Comparison of ENCODE assay signal across 33 cellular contexts in the genomic region with DNA sequence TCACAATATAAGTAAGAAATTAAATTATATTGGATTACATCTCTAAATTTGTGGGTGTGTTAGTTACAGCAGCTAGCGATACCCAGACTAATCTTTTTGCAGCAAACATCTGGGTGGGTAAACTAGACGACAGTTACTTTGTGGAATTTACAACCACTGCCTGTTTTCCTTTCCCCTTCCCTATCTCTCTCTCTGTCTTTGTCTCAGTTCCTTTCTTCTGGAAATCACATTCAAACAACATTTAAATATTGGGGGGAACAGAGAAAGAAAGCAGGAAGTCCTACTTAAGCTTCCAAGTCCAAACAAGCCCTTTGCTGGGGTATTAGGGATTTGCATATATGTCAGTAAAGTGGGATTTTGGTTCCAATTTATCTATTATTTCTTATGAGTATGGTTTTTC.
"Had no signal": no experiment of that assay in that cellular context is flagged by ENCODE, and none has a peak within 500 bp of the region (broad histone marks: within the 10 kb centered on the region; RNA-seq: fewer than 3 reads in every experiment).

No MANE protein-coding gene starts in this region.

- H3K27me3 Mint-ChIP-seq: activated naive CD4-positive, alpha-beta T cell treated with anti-CD3 and anti-CD28 coated beads, Interleukin-2, amount 10 ng/mL, durations not matched to agents 7 days and 5 days had no signal

- H3K4me1 Mint-ChIP-seq: activated B cell treated with CpG ODN at 0.5 μM for 24 hours; activated naive CD4-positive, alpha-beta T cell treated with anti-CD3 and anti-CD28 coated beads, Interleukin-2, amount 10 ng/mL, durations not matched to agents 7 days and 5 days; activated naive CD8-positive, alpha-beta T cell treated with anti-CD3 and anti-CD28 coated beads, Interleukin-2, amount 50 U/mL, for 24 hours had no signal

- H3K27me3 ChIP-seq: Peyer's patch had no signal

- H3K9me2 ChIP-seq: SK-N-SH had no signal

- H3K4me2 ChIP-seq: SK-N-SH had no signal

- DNase-seq: activated B cell treated with CpG ODN at 0.5 μM for 24 hours; activated CD4-positive, alpha-beta memory T cell treated with anti-CD3 and anti-CD28 coated beads for 36 hours; activated CD4-positive, alpha-beta T cell treated with anti-CD3 and anti-CD28 coated beads for 4 hours; activated CD4-positive, alpha-beta T cell treated with anti-CD3 and anti-CD28 coated beads, Interleukin-2, amount 50 U/mL, for 1 hour; activated CD4-positive, CD25-positive, alpha-beta regulatory T cell treated with anti-CD3 and anti-CD28 coated beads, Interleukin-2, amount 50 U/mL, for 72 hours; activated CD8-positive, alpha-beta memory T cell treated with anti-CD3 and anti-CD28 coated beads, Interleukin-2, amount 50 U/mL, for 4 hours; activated effector memory CD4-positive, alpha-beta T cell treated with Interleukin-2 at 50 U/mL for 16 hours; activated naive CD4-positive, alpha-beta T cell treated with anti-CD3 and anti-CD28 coated beads, Interleukin-2, amount 10 ng/mL, durations not matched to agents 7 days and 5 days; activated naive CD8-positive, alpha-beta T cell treated with anti-CD3 and anti-CD28 coated beads, Interleukin-2, amount 50 U/mL, for 24 hours; activated T-cell treated with anti-CD3 and anti-CD28 coated beads for 4 hours; activated T-cell treated with anti-CD3 and anti-CD28 coated beads, Interleukin-2, amount 50 U/mL, for 4 hours; anterior cingulate cortex; brain microvascular endothelial cell; central memory CD4-positive, alpha-beta T cell; Karpas-422; NCI-H1417 treated with DMSO at 0.1 percent for 48 hours; NCI-H187 treated with DMSO at 0.1 percent for 48 hours; NCI-H2081; NCI-H2227 treated with DMSO at 0.1 percent for 48 hours; NCI-H446; NCI-H526 treated with DMSO at 0.1 percent for 48 hours; NCI-H774; PC-3; RPMI8226; SHP77 treated with DMSO at 0.1 percent for 48 hours; SK-N-SH had no signal

- H3K36me3 ChIP-seq: brain microvascular endothelial cell, Peyer's patch, SJSA1 had no signal

- H3K27ac Mint-ChIP-seq: activated B cell treated with CpG ODN at 0.5 μM for 24 hours; activated CD4-positive, alpha-beta memory T cell treated with anti-CD3 and anti-CD28 coated beads for 36 hours; activated naive CD4-positive, alpha-beta T cell treated with anti-CD3 and anti-CD28 coated beads, Interleukin-2, amount 10 ng/mL, durations not matched to agents 7 days and 5 days; activated naive CD8-positive, alpha-beta T cell; activated naive CD8-positive, alpha-beta T cell treated with anti-CD3 and anti-CD28 coated beads, Interleukin-2, amount 50 U/mL, for 24 hours; activated T-helper 1 cell treated with anti-CD3 and anti-CD28 coated beads, Interleukin-12 subunit alpha, Interleukin-12 subunit beta, Interleukin-2, Interleukin-4 antibody, amounts not matched to agents 30 ng/mL and 10 ng/mL and 1 ng/mL, durations not matched to agents 14 hours and 24 hours and 36 hours; T-helper 1 cell treated with Interleukin-12 subunit alpha and Interleukin-12 subunit beta and Interleukin-4 antibody, amounts not matched to agents 30 μg/mL and 1 μg/mL, for 36 hours; T-helper 2 cell treated with Interferon-gamma antibody and Interleukin-4, amounts not matched to agents 5 μg/mL and 100 μg/mL, for 36 hours had no signal

- H3K36me3 Mint-ChIP-seq: activated CD4-positive, alpha-beta memory T cell treated with anti-CD3 and anti-CD28 coated beads for 36 hours; activated naive CD4-positive, alpha-beta T cell treated with anti-CD3 and anti-CD28 coated beads, Interleukin-2, amount 10 ng/mL, durations not matched to agents 7 days and 5 days; activated naive CD8-positive, alpha-beta T cell had no signal

- ATAC-seq: activated naive CD8-positive, alpha-beta T cell treated with anti-CD3 and anti-CD28 coated beads, Interleukin-2, amount 50 U/mL, for 24 hours; activated T-cell treated with anti-CD3 and anti-CD28 coated beads, Interleukin-2, amount 50 U/mL, for 4 hours; PC-3 had no signal

- H3K9me3 ChIP-seq: Peyer's patch, SJSA1, SK-N-SH had no signal

- H3K9ac ChIP-seq: SK-N-SH had no signal

- FAIRE-seq: TTC549 had no signal

- H3K27ac ChIP-seq: brain microvascular endothelial cell, SJSA1 had no signal

- H3K4me3 ChIP-seq: SJSA1 had no signal

- H3K9me3 Mint-ChIP-seq: activated naive CD4-positive, alpha-beta T cell treated with anti-CD3 and anti-CD28 coated beads, Interleukin-2, amount 10 ng/mL, durations not matched to agents 7 days and 5 days; activated T-helper 1 cell treated with anti-CD3 and anti-CD28 coated beads, Interleukin-12 subunit alpha, Interleukin-12 subunit beta, Interleukin-2, Interleukin-4 antibody, amounts not matched to agents 30 ng/mL and 10 ng/mL and 1 ng/mL, durations not matched to agents 14 hours and 24 hours and 36 hours; T-helper 1 cell treated with Interleukin-12 subunit alpha and Interleukin-12 subunit beta and Interleukin-4 antibody, amounts not matched to agents 30 μg/mL and 1 μg/mL, for 36 hours; T-helper 2 cell treated with Interferon-gamma antibody and Interleukin-4, amounts not matched to agents 5 μg/mL and 100 μg/mL, for 36 hours had no signal

- H3K4me1 ChIP-seq: Peyer's patch, SJSA1 had no signal

- H3K4me3 Mint-ChIP-seq: activated B cell treated with CpG ODN at 0.5 μM for 24 hours; activated CD4-positive, alpha-beta memory T cell treated with anti-CD3 and anti-CD28 coated beads for 36 hours; activated naive CD4-positive, alpha-beta T cell treated with anti-CD3 and anti-CD28 coated beads, Interleukin-2, amount 10 ng/mL, durations not matched to agents 7 days and 5 days; activated naive CD8-positive, alpha-beta T cell; activated naive CD8-positive, alpha-beta T cell treated with anti-CD3 and anti-CD28 coated beads, Interleukin-2, amount 50 U/mL, for 24 hours; activated T-cell treated with anti-CD3 and anti-CD28 coated beads, Interleukin-2, amount 50 U/mL, for 4 hours; activated T-helper 1 cell treated with anti-CD3 and anti-CD28 coated beads, Interleukin-12 subunit alpha, Interleukin-12 subunit beta, Interleukin-2, Interleukin-4 antibody, amounts not matched to agents 30 ng/mL and 10 ng/mL and 1 ng/mL, durations not matched to agents 14 hours and 24 hours and 36 hours; T-helper 1 cell treated with Interleukin-12 subunit alpha and Interleukin-12 subunit beta and Interleukin-4 antibody, amounts not matched to agents 30 μg/mL and 1 μg/mL, for 36 hours; T-helper 2 cell treated with Interferon-gamma antibody and Interleukin-4, amounts not matched to agents 5 μg/mL and 100 μg/mL, for 36 hours had no signal
